8 cellular contexts compared by ENCODE assay signal in genomic region chr15:52529289-52529929, GRCh38. TPM values are rescaled to one million over a fixed set of nuclear protein-coding genes. Genes with fewer than 3 reads are reported as not detected.
DNase-seq lines count a peak whose midpoint lies in the region; ATAC-seq, FAIRE-seq and TF ChIP-seq lines count a peak whose summit lies in the region.

No MANE protein-coding gene starts in this region.

- peaks cover 41% of the 10 kb centered on the region for H3K79me2 ChIP-seq in endothelial cell of umbilical vein (ENCODE audit: control insufficient read depth, insufficient read depth, low read length)

- peak overlapping the region; percentile 65 for H3K4me3 Mint-ChIP-seq in activated CD4-positive, alpha-beta T cell treated with anti-CD3 and anti-CD28 coated beads, Interleukin-2, amount 10 ng/mL, durations not matched to agents 7 days and 5 days
- peak overlapping the region; percentile 84 for H3K4me3 Mint-ChIP-seq in neural crest cell

- peaks cover 2% of the 10 kb centered on the region for H3K36me3 Mint-ChIP-seq in activated CD4-positive, alpha-beta T cell treated with anti-CD3 and anti-CD28 coated beads, Interleukin-2, amount 10 ng/mL, durations not matched to agents 7 days and 5 days (ENCODE audit: low read depth)
- H3K36me3 Mint-ChIP-seq in neural crest cell (ENCODE audit: low read depth): no peaks in the 10 kb centered on the region

- H3K27ac ChIP-seq in endothelial cell of umbilical vein (ENCODE audit: insufficient read depth, low read depth, low read length): no peak overlapping the region

- peak overlapping the region; percentile 79 for H3K27ac Mint-ChIP-seq in activated CD4-positive, alpha-beta T cell treated with anti-CD3 and anti-CD28 coated beads, Interleukin-2, amount 10 ng/mL, durations not matched to agents 7 days and 5 days
- peak overlapping the region; percentile 47 for H3K27ac Mint-ChIP-seq in neural crest cell (ENCODE audit: unreplicated experiment)

- intact Hi-C loops in endothelial cell of umbilical vein (cut with micrococcal nuclease): loop anchor here (1.0 to 2.0 kb wide), 5 partner anchors 37 to 273 kb away; no protein-coding TSS in a partner anchor

- BruUV-seq in endothelial cell of umbilical vein (replicated peaks; lab: Mats Ljungman, UMichigan): TSS peak; percentile 51

- peak overlapping the region; percentile 82 for H3K4me2 ChIP-seq in endothelial cell of umbilical vein (ENCODE audit: insufficient read depth, low read length)

- TF ChIP-seq CTCF in endothelial cell of umbilical vein (IDR thresholded peaks at IDR 0.05; ENCODE audit: extremely low read depth in 1 of 2, insufficient read depth in 1 of 2, low read depth in 1 of 2, low read length in 2 of 2): no peak
- no peak for TF ChIP-seq CTCF in neural crest cell (conservative IDR thresholded peaks at IDR 0.05)

- no peak for FAIRE-seq in GM18507 (lab: Jason Lieb, UNC)
- no peak for FAIRE-seq in endothelial cell of umbilical vein (lab: Jason Lieb, UNC)

- no peak for TF ChIP-seq POLR2A in endothelial cell of umbilical vein (IDR thresholded peaks at IDR 0.05; ENCODE audit: low read depth, low read length)

- peaks cover 11% of the 10 kb centered on the region for H3K27me3 Mint-ChIP-seq in activated CD4-positive, alpha-beta T cell treated with anti-CD3 and anti-CD28 coated beads, Interleukin-2, amount 10 ng/mL, durations not matched to agents 7 days and 5 days
- peaks cover 51% of the 10 kb centered on the region for H3K27me3 Mint-ChIP-seq in neural crest cell (ENCODE audit: low read depth)

- peaks cover 23% of the 10 kb centered on the region for H3K4me1 Mint-ChIP-seq in activated CD4-positive, alpha-beta T cell treated with anti-CD3 and anti-CD28 coated beads, Interleukin-2, amount 10 ng/mL, durations not matched to agents 7 days and 5 days
- H3K4me1 Mint-ChIP-seq in neural crest cell: peaks cover 22% of the 10 kb centered on the region

- peak overlapping the region; percentile 77 for H2AFZ ChIP-seq in endothelial cell of umbilical vein (ENCODE audit: low read depth, low read length)

- dilution Hi-C loops in endothelial cell of umbilical vein (cut with MboI; ENCODE audit: extremely low pct_ligation_motif_present, low sequenced_read_pairs): no loop called here

- peaks cover 3% of the 10 kb centered on the region for H4K20me1 ChIP-seq in endothelial cell of umbilical vein (replicated peaks; ENCODE audit: control insufficient read depth, extremely low read depth, insufficient read depth, low read length)

- POLR2A ChIA-PET in activated CD4-positive, alpha-beta T cell treated with anti-CD3 and anti-CD28 coated beads, Interleukin-2, amount 10 ng/mL, durations not matched to agents 7 days and 5 days (lab: Charles Lee): no interaction called here
- POLR2A ChIA-PET in endothelial cell of umbilical vein (lab: Charles Lee): no interaction called here

- no peaks in the 10 kb centered on the region for H3K9me3 Mint-ChIP-seq in activated CD4-positive, alpha-beta T cell treated with anti-CD3 and anti-CD28 coated beads, Interleukin-2, amount 10 ng/mL, durations not matched to agents 7 days and 5 days
- H3K9me3 Mint-ChIP-seq in neural crest cell: no peaks in the 10 kb centered on the region

- DNase-seq in GM18507 (ENCODE audit: extremely low spot score, insufficient read length, low read depth) (peak; percentile 7), endothelial cell of umbilical vein (ENCODE audit: low read depth, low spot score) (no peak), neural crest cell (ENCODE audit: low read depth, low spot score) (peak; percentile 14), NCI-H128 (lab: John Stamatoyannopoulos, UW; ENCODE audit: unreplicated experiment) (no peak)
- peak; percentile 12 for DNase-seq in activated CD4-positive, alpha-beta T cell treated with anti-CD3 and anti-CD28 coated beads, Interleukin-2, amount 10 ng/mL, durations not matched to agents 7 days and 5 days

- no peaks in the 10 kb centered on the region for H3K9me3 ChIP-seq in endothelial cell of umbilical vein (replicated peaks; ENCODE audit: control insufficient read depth, insufficient read depth, low read length)

- H3K27me3 ChIP-seq in endothelial cell of umbilical vein (ENCODE audit: control insufficient read depth in 2 of 2, insufficient read depth in 2 of 2, low read length in 2 of 2): no peaks in the 10 kb centered on the region

- H3K9me1 ChIP-seq in endothelial cell of umbilical vein (replicated peaks; ENCODE audit: control insufficient read depth, extremely low read depth, insufficient read depth, low read length): no peaks in the 10 kb centered on the region

- CTCF ChIA-PET in activated CD4-positive, alpha-beta T cell treated with anti-CD3 and anti-CD28 coated beads, Interleukin-2, amount 10 ng/mL, durations not matched to agents 7 days and 5 days (lab: Charles Lee): interaction anchor here (1.7 kb wide), 1 partner anchor 10 kb away, joined by 5 read pairs; no protein-coding TSS in a partner anchor
- CTCF ChIA-PET in endothelial cell of umbilical vein (lab: Charles Lee): interaction anchor here (0.6 to 2.0 kb wide), 4 partner anchors 24 to 200 kb away, joined by 4 to 6 read pairs (median 4); no protein-coding TSS in a partner anchor

- peak overlapping the region; percentile 33 for H3K9ac ChIP-seq in endothelial cell of umbilical vein (replicated peaks; ENCODE audit: extremely low read depth, insufficient read depth, low read length)

- ATAC-seq in HG03432 (IDR thresholded peaks at IDR 0.05; ENCODE audit: unreplicated experiment) (peak; percentile 1), HG03139 (IDR thresholded peaks at IDR 0.05; ENCODE audit: unreplicated experiment) (no peak), HG02642 (IDR thresholded peaks at IDR 0.05; ENCODE audit: poor library complexity, unreplicated experiment) (no peak)

- H3K36me3 ChIP-seq in endothelial cell of umbilical vein (ENCODE audit: control insufficient read depth in 2 of 2, extremely low read depth in 1 of 2, insufficient read depth in 2 of 2, low read length in 2 of 2): no peaks in the 10 kb centered on the region

- H3K4me3 ChIP-seq in endothelial cell of umbilical vein (replicated peaks in 1 of 3; ENCODE audit: insufficient read depth in 1 of 3, low read depth in 1 of 3, low read length in 3 of 3): peak overlapping the region; percentile 32 to 89 (median 58)

- H3K4me1 ChIP-seq in endothelial cell of umbilical vein (ENCODE audit: control insufficient read depth, extremely low read depth, insufficient read depth, low read length): peaks cover 17% of the 10 kb centered on the region

TF ChIP-seq in endothelial cell of umbilical vein, 7 proteins besides CTCF, POLR2A, EP300 and RAD21:
- no peak for TF ChIP-seq POLR2AphosphoS5 (IDR thresholded peaks at IDR 0.05; ENCODE audit: insufficient read depth, low read depth, low read length)
- TF ChIP-seq EZH2 (IDR thresholded peaks at IDR 0.05; ENCODE audit: borderline replicate concordance, low read depth, low read length, severe bottlenecking): no peak
- TF ChIP-seq GATA2 (IDR thresholded peaks at IDR 0.05; ENCODE audit: insufficient read depth, insufficient read length, low read depth, low read length): no peak
- no peak for TF ChIP-seq JUN (IDR thresholded peaks at IDR 0.05; ENCODE audit: borderline replicate concordance, insufficient read depth, insufficient read length, low read depth)
- no peak for TF ChIP-seq MAX (IDR thresholded peaks at IDR 0.05; ENCODE audit: insufficient read depth, insufficient read length)
- TF ChIP-seq MYC (IDR thresholded peaks at IDR 0.05; ENCODE audit: low read depth, low read length): no peak
- TF ChIP-seq FOS (IDR thresholded peaks at IDR 0.05; ENCODE audit: borderline replicate concordance, insufficient read depth, low read length): no peak

RNA-seq across cellular contexts. Expression of gene MYO5A, which starts 0.7 kb away (rescaled TPM):
- 10 to 100 TPM; 34.0 to 34.5 TPM for total RNA-seq in activated CD4-positive, alpha-beta T cell treated with anti-CD3 and anti-CD28 coated beads, Interleukin-2, amount 10 ng/mL, durations not matched to agents 7 days and 5 days
- total RNA-seq in endothelial cell of umbilical vein (87.9 and 91.9 TPM in 2 replicates), neural crest cell (27.1 and 29.1 TPM in 2 replicates)
- polyA plus RNA-seq in endothelial cell of umbilical vein: 28.8 and 31.9 TPM in 2 replicates
- polyA plus RNA-seq in endothelial cell of umbilical vein (2011; cell fraction: cytosol; rRNA removed): 41.6 and 45.8 TPM in 2 replicates
- polyA plus RNA-seq in endothelial cell of umbilical vein (2011; cell fraction: nucleus; rRNA removed): 73.2 and 78.4 TPM in 2 replicates
- 39.4 and 70.2 TPM in 2 replicates for polyA plus RNA-seq in endothelial cell of umbilical vein (2012)
- polyA minus RNA-seq in endothelial cell of umbilical vein: 146 and 150 TPM in 2 replicates
- 12.2 TPM for polyA minus RNA-seq in endothelial cell of umbilical vein (2011; cell fraction: cytosol; rRNA and poly(A)+ RNA removed)
- 95.2 and 130 TPM in 2 replicates for polyA minus RNA-seq in endothelial cell of umbilical vein (2011; cell fraction: nucleus; rRNA and poly(A)+ RNA removed)

RNA-seq across cellular contexts. Expression of gene ARPP19, which starts 39.4 kb away (rescaled TPM):
- 100 to 1,000 TPM; 178 to 193 TPM for total RNA-seq in activated CD4-positive, alpha-beta T cell treated with anti-CD3 and anti-CD28 coated beads, Interleukin-2, amount 10 ng/mL, durations not matched to agents 7 days and 5 days
- 176 and 191 TPM in 2 replicates for total RNA-seq in endothelial cell of umbilical vein
- 38.2 and 47.1 TPM in 2 replicates for polyA plus RNA-seq in endothelial cell of umbilical vein
- polyA plus RNA-seq in endothelial cell of umbilical vein (2011; cell fraction: cytosol; rRNA removed): 41.7 and 41.8 TPM in 2 replicates
- 22.4 and 30.1 TPM in 2 replicates for polyA plus RNA-seq in endothelial cell of umbilical vein (2011; cell fraction: nucleus; rRNA removed)
- 52.1 and 68.7 TPM in 2 replicates for polyA plus RNA-seq in endothelial cell of umbilical vein (2012)
- 79.6 and 94.1 TPM in 2 replicates for polyA minus RNA-seq in endothelial cell of umbilical vein
- 64.3 TPM for polyA minus RNA-seq in endothelial cell of umbilical vein (2011; cell fraction: cytosol; rRNA and poly(A)+ RNA removed)
- 31.4 and 48.2 TPM in 2 replicates for polyA minus RNA-seq in endothelial cell of umbilical vein (2011; cell fraction: nucleus; rRNA and poly(A)+ RNA removed)
- 208 and 213 TPM in 2 replicates for total RNA-seq in neural crest cell

Comparison
In these comparisons a context has a peak if more than half of its experiments do, and no peak if none do; other contexts are left out.
1. DNase-seq: peak in GM18507 (single experiment), activated CD4-positive, alpha-beta T cell treated with anti-CD3 and anti-CD28 coated beads, Interleukin-2, amount 10 ng/mL, durations not matched to agents 7 days and 5 days (single experiment) and neural crest cell (single experiment); none in endothelial cell of umbilical vein (single experiment) and NCI-H128 (single experiment).